ENCODE assay signal across 8 cellular contexts in the genomic region with DNA sequence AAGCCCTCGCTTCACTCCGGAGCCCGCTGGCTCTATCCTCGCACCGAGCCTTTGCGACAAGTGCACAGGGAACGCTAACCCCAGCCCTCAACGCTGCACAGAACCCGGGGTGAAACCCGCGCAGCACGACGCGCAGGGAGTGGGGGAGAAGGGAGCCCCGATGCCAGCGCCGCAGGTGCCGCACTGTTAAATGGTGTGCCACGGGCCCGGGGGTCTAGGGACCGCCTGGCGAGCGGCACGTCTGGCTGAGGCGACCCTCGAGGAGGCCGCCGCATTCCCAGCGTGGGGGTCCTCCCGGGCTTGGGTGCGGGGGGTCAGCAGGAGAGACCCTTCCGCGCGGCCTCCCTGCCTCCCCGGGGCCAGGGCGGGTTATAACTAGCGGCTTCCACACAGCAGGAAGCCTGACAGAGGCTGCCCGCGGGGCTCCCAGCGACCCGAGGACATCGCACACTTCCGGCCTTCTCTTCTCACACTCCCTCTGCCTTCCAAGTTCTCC. TPM values are rescaled to one million over a fixed set of nuclear protein-coding genes. Genes with fewer than 3 reads are reported as not detected.
DNase-seq lines count a peak whose midpoint lies in the region; ATAC-seq and TF ChIP-seq lines count a peak whose summit lies in the region.

No MANE protein-coding gene starts in this region.

- POLR2A ChIA-PET in PC-9 (lab: Charles Lee; ENCODE audit: unreplicated experiment), result interaction anchor here (0.5 kb wide), 1 partner anchor 488 kb away, joined by 4 read pairs; no protein-coding TSS in a partner anchor

- TF ChIP-seq CTCF in GM12865 (IDR thresholded peaks at IDR 0.05; ENCODE audit: insufficient read depth, low read depth, low read length, missing control alignments) (no peak), PC-9 (conservative IDR thresholded peaks at IDR 0.05) (no peak), brain microvascular endothelial cell (IDR thresholded peaks at IDR 0.05; ENCODE audit: low read depth, low read length, missing control alignments) (no peak), right lobe of liver (IDR thresholded peaks at IDR 0.05) (no peak)

- CTCF ChIA-PET in PC-9 (lab: Charles Lee), result interaction anchor here (0.6 to 2.2 kb wide), 2 partner anchors 143 to 242 kb away, joined by 3 to 10 read pairs; no protein-coding TSS in a partner anchor

- peak; percentile 67 for DNase-seq in GM12865 (ENCODE audit: low read depth)
- DNase-seq in PC-9, result no peak
- no peak for DNase-seq in brain microvascular endothelial cell
- peak in 2 of 3 donors; percentile 62 to 70 for DNase-seq in right lobe of liver
- peak; percentile 59 to 64 for DNase-seq in stimulated activated naive CD8-positive, alpha-beta T cell treated with anti-CD3 and anti-CD28 coated beads, Interleukin-15, amount 100 ng/mL, for 72 hours
- DNase-seq in NCI-H2227 treated with DMSO at 0.1 percent for 48 hours (lab: John Stamatoyannopoulos, UW), result no peak
- no peak for DNase-seq in inferior parietal cortex (ENCODE audit: extremely low spot score)

- H3K4me1 Mint-ChIP-seq in stimulated activated naive CD8-positive, alpha-beta T cell treated with anti-CD3 and anti-CD28 coated beads, Interleukin-15, amount 100 ng/mL, for 72 hours, result peaks cover 19% of the 10 kb centered on the region

- no peak overlapping the region for H3K27ac ChIP-seq in PC-9
- no peak overlapping the region for H3K27ac ChIP-seq in brain microvascular endothelial cell
- H3K27ac ChIP-seq in right lobe of liver, result peak overlapping the region; percentile 67 to 77 (median 70)

- in situ Hi-C loops in brain microvascular endothelial cell (cut with HindIII; ENCODE audit: low pct_ligation_motif_present, low sequenced_read_pairs), result loop anchor here (25.0 kb wide), 1 partner anchor 134 kb away; no protein-coding TSS in a partner anchor

- intact Hi-C loops in PC-9 (cut with micrococcal nuclease; ENCODE audit: unreplicated experiment), result loop anchor here (1.0 to 5.0 kb wide), 3 partner anchors 144 to 786 kb away; no protein-coding TSS in a partner anchor
- intact Hi-C loops in right lobe of liver (cut with DNase I), result loop anchor here in 1 of 2 donors (5.0 to 10.0 kb wide), 3 partner anchors 141 to 486 kb away; no protein-coding TSS in a partner anchor

- H3K9me3 ChIP-seq in PC-9 (ENCODE audit: insufficient read depth, low read depth), result no peaks in the 10 kb centered on the region
- H3K9me3 ChIP-seq in right lobe of liver, result no peaks in the 10 kb centered on the region

- H4K20me1 ChIP-seq in PC-9 (ENCODE audit: insufficient read depth), result no peaks in the 10 kb centered on the region

- H3F3A ChIP-seq in PC-9 (ENCODE audit: insufficient read depth, low read depth), result no peaks in the 10 kb centered on the region

- peak overlapping the region; percentile 79 for H2AFZ ChIP-seq in PC-9

- H3K4me3 Mint-ChIP-seq in stimulated activated naive CD8-positive, alpha-beta T cell treated with anti-CD3 and anti-CD28 coated beads, Interleukin-15, amount 100 ng/mL, for 72 hours, result peak overlapping the region; percentile 91 to 93

- peaks cover 6% of the 10 kb centered on the region; the same call in 1 of the 2 replicates for H3K4me1 ChIP-seq in PC-9 (replicated peaks; ENCODE audit: insufficient read depth)
- H3K4me1 ChIP-seq in right lobe of liver, result peaks cover 0 to 11% (median 0%) of the 10 kb centered on the region in 4 donors

- H3K4me3 ChIP-seq in GM12865 (ENCODE audit: low read depth, low read length) (peak overlapping the region; percentile 86), PC-9 (peak overlapping the region; percentile 50), brain microvascular endothelial cell (ENCODE audit: low read depth, low read length) (peak overlapping the region; percentile 51), right lobe of liver (peak overlapping the region; percentile 62 to 81 (median 78))

- peak; percentile 8 for TF ChIP-seq POLR2A in right lobe of liver (IDR thresholded peaks at IDR 0.05)

- H3K27me3 ChIP-seq in PC-9 (ENCODE audit: insufficient read depth, low read depth) (peaks cover 6% of the 10 kb centered on the region), brain microvascular endothelial cell (replicated peaks) (no peaks in the 10 kb centered on the region), right lobe of liver (no peaks in the 10 kb centered on the region)

- WGBS in right lobe of liver (ENCODE audit: insufficient coverage, low coverage, low lambda C conversion rate, missing lambda C conversion rate), result 7% methylated on average over 3 of the region's 43 CpGs

- H3K9me2 ChIP-seq in PC-9 (ENCODE audit: insufficient read depth), result no peaks in the 10 kb centered on the region

- H3K4me2 ChIP-seq in PC-9, result peak overlapping the region; percentile 75

- ATAC-seq in HG02588 (IDR thresholded peaks at IDR 0.05; ENCODE audit: unreplicated experiment), result peak; percentile 17
- peak; percentile 25 to 40 (median 36) for ATAC-seq in right lobe of liver
- peak; percentile 50 for ATAC-seq in stimulated activated naive CD8-positive, alpha-beta T cell treated with anti-CD3 and anti-CD28 coated beads, Interleukin-15, amount 100 ng/mL, for 72 hours

- BruUV-seq in PC-9 (replicated peaks; lab: Mats Ljungman, UMichigan), result no TSS peak

- no peaks in the 10 kb centered on the region for H3K79me2 ChIP-seq in PC-9 (ENCODE audit: low read depth)

- H3K36me3 ChIP-seq in PC-9 (ENCODE audit: low read depth), result no peaks in the 10 kb centered on the region
- no peaks in the 10 kb centered on the region for H3K36me3 ChIP-seq in brain microvascular endothelial cell (replicated peaks)
- no peaks in the 10 kb centered on the region for H3K36me3 ChIP-seq in right lobe of liver

- H3K9me3 Mint-ChIP-seq in stimulated activated naive CD8-positive, alpha-beta T cell treated with anti-CD3 and anti-CD28 coated beads, Interleukin-15, amount 100 ng/mL, for 72 hours, result no peaks in the 10 kb centered on the region

- H3K27ac Mint-ChIP-seq in stimulated activated naive CD8-positive, alpha-beta T cell treated with anti-CD3 and anti-CD28 coated beads, Interleukin-15, amount 100 ng/mL, for 72 hours, result peak overlapping the region; percentile 95 to 96

- no peaks in the 10 kb centered on the region for H3K27me3 Mint-ChIP-seq in stimulated activated naive CD8-positive, alpha-beta T cell treated with anti-CD3 and anti-CD28 coated beads, Interleukin-15, amount 100 ng/mL, for 72 hours

RNA-seq across cellular contexts. Expression of a gene that starts 23.8 kb away (rescaled TPM):
- not detected in 2 replicates for total RNA-seq in PC-9 (2021)
- total RNA-seq in right lobe of liver, result not detected

Comparison
In these comparisons a context has a peak if more than half of its experiments do, and no peak if none do; other contexts are left out.
1. DNase-seq: peak in GM12865 (single experiment), right lobe of liver (2 of 3) and stimulated activated naive CD8-positive, alpha-beta T cell treated with anti-CD3 and anti-CD28 coated beads, Interleukin-15, amount 100 ng/mL, for 72 hours (2 of 2); none in PC-9 (0 of 2), brain microvascular endothelial cell (single experiment), NCI-H2227 treated with DMSO at 0.1 percent for 48 hours (single experiment) and inferior parietal cortex (single experiment).
2. H3K27ac ChIP-seq: peak in right lobe of liver (3 of 3); none in PC-9 (single experiment) and brain microvascular endothelial cell (single experiment).
3. Peak in every context shown above with its lines, with median percentiles within 50 percentile points of each other: H3K4me3 ChIP-seq and ATAC-seq.